19 cellular contexts compared by ENCODE assay signal in the genomic region with DNA sequence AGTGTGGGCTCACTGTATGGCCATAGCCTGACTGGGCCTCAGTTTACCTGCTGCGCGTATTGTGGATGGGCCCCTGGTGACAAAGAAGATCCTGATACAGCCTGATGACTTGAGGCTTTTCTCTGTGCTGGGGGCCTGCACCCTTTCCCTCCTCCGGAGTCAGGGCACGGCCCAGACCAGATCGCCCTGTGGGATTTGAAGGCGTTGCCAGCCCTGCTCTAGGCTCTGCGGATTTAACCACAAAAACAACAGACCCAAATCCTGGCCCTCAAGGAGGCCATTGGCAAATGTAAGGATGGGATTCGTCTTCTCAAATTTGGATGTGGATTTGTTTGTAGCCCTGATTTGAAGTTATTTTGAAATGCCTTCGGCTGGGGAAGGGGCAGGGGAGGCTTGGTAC.
DNase-seq lines count a peak whose midpoint lies in the region; ATAC-seq and TF ChIP-seq lines count a peak whose summit lies in the region.
"Had no signal": no experiment of that assay in that cellular context is flagged by ENCODE, and none has a peak within 500 bp of the region (broad histone marks: within the 10 kb centered on the region; RNA-seq: fewer than 3 reads in every experiment).

No MANE protein-coding gene starts in this region.

- no peaks in the 10 kb centered on the region; the same call in 1 of the 2 replicates for H4K20me1 ChIP-seq in PC-9 (ENCODE audit: insufficient read depth)

- H3K27ac ChIP-seq in right atrium auricular region = peak overlapping the region; percentile 78 to 79
- H3K27ac ChIP-seq in PC-9 = no peak overlapping the region
- H3K27ac ChIP-seq in mesenchymal stem cell (ENCODE audit: low read length, poor library complexity, severe bottlenecking) = no peak overlapping the region
- H3K27ac ChIP-seq: GM23248, HL-60 had no signal

- H3K79me1 ChIP-seq in mesenchymal stem cell (replicated peaks; ENCODE audit: low read length, poor library complexity, severe bottlenecking) = peaks cover 16% of the 10 kb centered on the region

- WGBS in mesenchymal stem cell = 92% methylated on average over 5 of the region's 9 CpGs

- H4K8ac ChIP-seq in mesenchymal stem cell (ENCODE audit: low read length) = no peak overlapping the region

- H3K14ac ChIP-seq in mesenchymal stem cell (ENCODE audit: low read length in 2 of 2) = no peak overlapping the region

- no TSS peak for BruUV-seq in PC-9 (replicated peaks; lab: Mats Ljungman, UMichigan)

- H2AFZ ChIP-seq in PC-9 (no peak overlapping the region), mesenchymal stem cell (ENCODE audit: low read depth, low read length) (no peak overlapping the region)
- H2AFZ ChIP-seq: GM23248 had no signal

- H2BK15ac ChIP-seq in mesenchymal stem cell (ENCODE audit: low read depth, poor library complexity, severe bottlenecking) = no peak overlapping the region

- intact Hi-C loops in cardiac septum (cut with DNase I) (no loop called here), PC-9 (cut with micrococcal nuclease; ENCODE audit: unreplicated experiment) (loop anchor here (1.0 kb wide), 1 partner anchor 37 kb away; no protein-coding TSS in a partner anchor)

- no peaks in the 10 kb centered on the region for H3K79me2 ChIP-seq in PC-9 (ENCODE audit: low read depth)

- no peaks in the 10 kb centered on the region for H3K9me2 ChIP-seq in PC-9 (ENCODE audit: insufficient read depth)

- no peak overlapping the region for H3K9ac ChIP-seq in mesenchymal stem cell (ENCODE audit: low read length)
- H3K9ac ChIP-seq: GM23248 had no signal

- peaks cover 0 to 28% of the 10 kb centered on the region in 2 donors for H3K4me1 ChIP-seq in right atrium auricular region
- peaks cover 14% of the 10 kb centered on the region for H3K4me1 ChIP-seq in PC-9 (replicated peaks; ENCODE audit: insufficient read depth)
- peaks cover 30% of the 10 kb centered on the region for H3K4me1 ChIP-seq in mesenchymal stem cell (ENCODE audit: control insufficient read depth, insufficient read depth, low read depth, low read length)
- H3K4me1 ChIP-seq: BE2C had no signal

- DNase-seq in right atrium auricular region (ENCODE audit: low spot score) = no peak
- DNase-seq in cardiac septum (ENCODE audit: low spot score) = no peak
- DNase-seq in PC-9 = no peak
- DNase-seq in mesenchymal stem cell = no peak
- DNase-seq in DMS153 treated with DMSO at 0.1 percent for 48 hours (lab: John Stamatoyannopoulos, UW; ENCODE audit: unreplicated experiment) = no peak
- no peak for DNase-seq in cerebellar nuclear complex (lab: John Stamatoyannopoulos, UW)
- DNase-seq: BE2C; CD4-positive, alpha-beta memory T cell; DMS153; GF-D8; NCI-H1092 treated with DMSO at 0.1 percent for 48 hours; NCI-H146; NCI-H2029 treated with DMSO at 0.1 percent for 48 hours; NCI-H774; RPMI8226 had no signal

- H3K23ac ChIP-seq in mesenchymal stem cell (ENCODE audit: low read length in 2 of 2) = no peak overlapping the region

- no peak for ATAC-seq in HG02840 (IDR thresholded peaks at IDR 0.05; ENCODE audit: low FRiP score, unreplicated experiment)
- no peak for ATAC-seq in HG02970 (IDR thresholded peaks at IDR 0.05; ENCODE audit: low FRiP score, unreplicated experiment)

- CTCF ChIA-PET in PC-9 (lab: Charles Lee) = interaction anchor here (1.5 to 3.3 kb wide), 2 partner anchors 138 to 200 kb away, joined by 5 to 30 read pairs; no protein-coding TSS in a partner anchor

- H3K27me3 ChIP-seq in right atrium auricular region = no peaks in the 10 kb centered on the region
- 0 out of 2 replicates have a peak, but pooled peaks cover 13% of the 10 kb centered on the region for H3K27me3 ChIP-seq in PC-9 (ENCODE audit: insufficient read depth, low read depth)
- peaks cover 0 to 16% of the 10 kb centered on the region in 2 experiments for H3K27me3 ChIP-seq in mesenchymal stem cell (ENCODE audit: control insufficient read depth in 1 of 2, insufficient read depth in 1 of 2, low read length in 2 of 2)
- H3K27me3 ChIP-seq: BE2C had no signal

- H2BK120ac ChIP-seq in mesenchymal stem cell (ENCODE audit: low read depth, low read length) = no peak overlapping the region

- H4K91ac ChIP-seq in mesenchymal stem cell (ENCODE audit: low read length) = no peak overlapping the region

- H3K4me3 ChIP-seq in right atrium auricular region (no peak overlapping the region), PC-9 (no peak overlapping the region), mesenchymal stem cell (ENCODE audit: insufficient read depth in 1 of 2, low read depth in 1 of 2, low read length in 2 of 2) (no peak overlapping the region)
- H3K4me3 ChIP-seq: GM23248 had no signal

- no peak overlapping the region for H2BK5ac ChIP-seq in mesenchymal stem cell (ENCODE audit: low read depth, low read length, poor library complexity, severe bottlenecking)

- H2BK12ac ChIP-seq in mesenchymal stem cell (ENCODE audit: low read length in 2 of 2) = no peak overlapping the region

- no peaks in the 10 kb centered on the region for H3K9me3 ChIP-seq in right atrium auricular region
- H3K9me3 ChIP-seq in PC-9 (ENCODE audit: insufficient read depth, low read depth) = no peaks in the 10 kb centered on the region
- H3K9me3 ChIP-seq in mesenchymal stem cell (ENCODE audit: control insufficient read depth, low read length) = no peaks in the 10 kb centered on the region
- H3K9me3 ChIP-seq: BE2C had no signal

- no peak overlapping the region for H3K18ac ChIP-seq in mesenchymal stem cell (ENCODE audit: low read depth in 1 of 2, low read length in 2 of 2)

- H2AK5ac ChIP-seq in mesenchymal stem cell (ENCODE audit: low read length, severe bottlenecking) = peak overlapping the region; percentile 6

- TF ChIP-seq CTCF in right atrium auricular region (IDR thresholded peaks at IDR 0.05) (no peak), PC-9 (conservative IDR thresholded peaks at IDR 0.05) (no peak)

- H3K4me2 ChIP-seq in PC-9 (0 out of 2 replicates have a peak overlapping the region, but pooled peaks have one; percentile 11), mesenchymal stem cell (ENCODE audit: low read length, poor library complexity, severe bottlenecking) (no peak overlapping the region)

- H3K4ac ChIP-seq in mesenchymal stem cell (ENCODE audit: low read depth in 1 of 2, low read length in 2 of 2) = no peak overlapping the region

- H3K36me3 ChIP-seq in right atrium auricular region (no peaks in the 10 kb centered on the region), PC-9 (ENCODE audit: low read depth) (no peaks in the 10 kb centered on the region), mesenchymal stem cell (ENCODE audit: control insufficient read depth in 1 of 2, insufficient read depth in 2 of 2, low read depth in 1 of 2, low read length in 2 of 2) (peaks cover 0 to 19% of the 10 kb centered on the region in 2 experiments)
- H3K36me3 ChIP-seq: BE2C had no signal

- POLR2A ChIA-PET in PC-9 (lab: Charles Lee; ENCODE audit: unreplicated experiment) = no interaction called here

- peaks cover 8% of the 10 kb centered on the region; the same call in 1 of the 2 replicates for H3F3A ChIP-seq in PC-9 (ENCODE audit: insufficient read depth, low read depth)

Comparison
In these comparisons a context has a peak if more than half of its experiments do, and no peak if none do; other contexts are left out.
1. H3K27ac ChIP-seq: peak in right atrium auricular region (2 of 2); none in PC-9 (single experiment) and mesenchymal stem cell (single experiment).